1 cellular context compared by ENCODE assay signal in genomic region chr13:110559986-110560385, GRCh38.
TF ChIP-seq lines count a peak whose summit lies in the region.

No MANE protein-coding gene starts in this region.

TF ChIP-seq in SK-N-SH treated with all-trans-retinoic acid at 6 μM for 48 hours, 23 proteins besides CTCF, POLR2A, EP300 and RAD21 (continued from another document):
- TF ChIP-seq, protein P1, sequence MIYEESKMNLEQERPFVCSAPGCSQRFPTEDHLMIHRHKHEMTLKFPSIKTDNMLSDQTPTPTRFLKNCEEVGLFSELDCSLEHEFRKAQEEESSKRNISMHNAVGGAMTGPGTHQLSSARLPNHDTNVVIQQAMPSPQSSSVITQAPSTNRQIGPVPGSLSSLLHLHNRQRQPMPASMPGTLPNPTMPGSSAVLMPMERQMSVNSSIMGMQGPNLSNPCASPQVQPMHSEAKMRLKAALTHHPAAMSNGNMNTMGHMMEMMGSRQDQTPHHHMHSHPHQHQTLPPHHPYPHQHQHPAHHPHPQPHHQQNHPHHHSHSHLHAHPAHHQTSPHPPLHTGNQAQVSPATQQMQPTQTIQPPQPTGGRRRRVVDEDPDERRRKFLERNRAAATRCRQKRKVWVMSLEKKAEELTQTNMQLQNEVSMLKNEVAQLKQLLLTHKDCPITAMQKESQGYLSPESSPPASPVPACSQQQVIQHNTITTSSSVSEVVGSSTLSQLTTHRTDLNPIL (CRISPR knock-in tag; IDR thresholded peaks at IDR 0.05; ENCODE audit: low read depth): no peak
- no peak for TF ChIP-seq TCF4 (CRISPR knock-in tag; IDR thresholded peaks at IDR 0.05; ENCODE audit: borderline replicate concordance)
- no peak for TF ChIP-seq ESRRG (CRISPR knock-in tag; IDR thresholded peaks at IDR 0.05)
- no peak for TF ChIP-seq TSHZ2 (CRISPR knock-in tag; IDR thresholded peaks at IDR 0.05)
- no peak for TF ChIP-seq SNAI2 (CRISPR knock-in tag; IDR thresholded peaks at IDR 0.05)
- no peak for TF ChIP-seq ZFP30 (CRISPR knock-in tag; IDR thresholded peaks at IDR 0.05)
- TF ChIP-seq, protein P2, sequence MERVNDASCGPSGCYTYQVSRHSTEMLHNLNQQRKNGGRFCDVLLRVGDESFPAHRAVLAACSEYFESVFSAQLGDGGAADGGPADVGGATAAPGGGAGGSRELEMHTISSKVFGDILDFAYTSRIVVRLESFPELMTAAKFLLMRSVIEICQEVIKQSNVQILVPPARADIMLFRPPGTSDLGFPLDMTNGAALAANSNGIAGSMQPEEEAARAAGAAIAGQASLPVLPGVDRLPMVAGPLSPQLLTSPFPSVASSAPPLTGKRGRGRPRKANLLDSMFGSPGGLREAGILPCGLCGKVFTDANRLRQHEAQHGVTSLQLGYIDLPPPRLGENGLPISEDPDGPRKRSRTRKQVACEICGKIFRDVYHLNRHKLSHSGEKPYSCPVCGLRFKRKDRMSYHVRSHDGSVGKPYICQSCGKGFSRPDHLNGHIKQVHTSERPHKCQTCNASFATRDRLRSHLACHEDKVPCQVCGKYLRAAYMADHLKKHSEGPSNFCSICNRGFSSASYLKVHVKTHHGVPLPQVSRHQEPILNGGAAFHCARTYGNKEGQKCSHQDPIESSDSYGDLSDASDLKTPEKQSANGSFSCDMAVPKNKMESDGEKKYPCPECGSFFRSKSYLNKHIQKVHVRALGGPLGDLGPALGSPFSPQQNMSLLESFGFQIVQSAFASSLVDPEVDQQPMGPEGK (CRISPR knock-in tag; IDR thresholded peaks at IDR 0.05; ENCODE audit: borderline replicate concordance): no peak
- TF ChIP-seq ZNF70 (CRISPR knock-in tag; IDR thresholded peaks at IDR 0.05): no peak
